In genomic region chr2:48914477-48915077, GRCh38 we compare ENCODE assay signal across 14 cellular contexts.
DNase-seq lines count a peak whose midpoint lies in the region; ATAC-seq and TF ChIP-seq lines count a peak whose summit lies in the region.
"Had no signal": no experiment of that assay in that cellular context is flagged by ENCODE, and none has a peak within 500 bp of the region (broad histone marks: within the 10 kb centered on the region; RNA-seq: fewer than 3 reads in every experiment).

No MANE protein-coding gene starts in this region.

- no peaks in the 10 kb centered on the region for H3K9me3 ChIP-seq in upper lobe of right lung
- H3K9me3 ChIP-seq: gastrocnemius medialis had no signal

- H3K4me3 ChIP-seq in GM12865 (ENCODE audit: low read depth, low read length) (no peak overlapping the region), upper lobe of right lung (no peak overlapping the region)
- H3K4me3 ChIP-seq: dorsolateral prefrontal cortex, gastrocnemius medialis had no signal

- TF ChIP-seq CTCF in GM12865 (IDR thresholded peaks at IDR 0.05; ENCODE audit: insufficient read depth, low read depth, low read length, missing control alignments): no peak
- no peak for TF ChIP-seq CTCF in upper lobe of right lung (IDR thresholded peaks at IDR 0.05)

- ATAC-seq in GM19372 (IDR thresholded peaks at IDR 0.05; ENCODE audit: low read depth, unreplicated experiment) (peak; percentile 95), HG02852 (IDR thresholded peaks at IDR 0.05; ENCODE audit: unreplicated experiment) (peak; percentile 71), upper lobe of right lung (no peak), Right ventricle myocardium superior (ENCODE audit: poor library complexity) (no peak)
- ATAC-seq: gastrocnemius medialis had no signal

- DNase-seq in GM12865 (ENCODE audit: low read depth) (peak; percentile 7), Kasumi-1 (lab: John Stamatoyannopoulos, UW) (peak; percentile 25 to 60), upper lobe of right lung (no peak), iPS-NIHi11 (ENCODE audit: low spot score) (no peak), cardiac septum (ENCODE audit: low spot score) (no peak), Right ventricle myocardium superior (no peak)
- DNase-seq: activated CD8-positive, alpha-beta memory T cell treated with anti-CD3 and anti-CD28 coated beads, Interleukin-2, amount 50 U/mL, for 4 hours; amygdala; dorsolateral prefrontal cortex; gastrocnemius medialis; NCI-H345 had no signal

- intact Hi-C loops in upper lobe of right lung (cut with DNase I): no loop called here
- intact Hi-C loops in cardiac septum (cut with DNase I): no loop called here
- intact Hi-C loops in Right ventricle myocardium superior (cut with DNase I): no loop called here

- H3K27me3 ChIP-seq in upper lobe of right lung: no peaks in the 10 kb centered on the region
- H3K27me3 ChIP-seq: dorsolateral prefrontal cortex, gastrocnemius medialis had no signal

- H3K36me3 ChIP-seq in upper lobe of right lung: no peaks in the 10 kb centered on the region
- H3K36me3 ChIP-seq: gastrocnemius medialis had no signal

- no peaks in the 10 kb centered on the region for H3K4me1 ChIP-seq in upper lobe of right lung
- H3K4me1 ChIP-seq: gastrocnemius medialis had no signal

- no peak overlapping the region for H3K27ac ChIP-seq in upper lobe of right lung
- H3K27ac ChIP-seq: gastrocnemius medialis, RWPE1 had no signal

Comparison
In these comparisons a context has a peak if more than half of its experiments do, and no peak if none do; other contexts are left out.
1. DNase-seq: peak in GM12865 (single experiment) and Kasumi-1 (2 of 2); none in upper lobe of right lung (single experiment), iPS-NIHi11 (single experiment), cardiac septum (single experiment) and Right ventricle myocardium superior (single experiment).
2. ATAC-seq: peak in GM19372 (single experiment) and HG02852 (single experiment); none in upper lobe of right lung (single experiment) and Right ventricle myocardium superior (single experiment).